In genomic region chr7:132575987-132576722, GRCh38 we compare ENCODE assay signal across 9 cellular contexts. TPM values are rescaled to one million over a fixed set of nuclear protein-coding genes. Genes with fewer than 3 reads are reported as not detected.
DNase-seq lines count a peak whose midpoint lies in the region; ATAC-seq and TF ChIP-seq lines count a peak whose summit lies in the region.
"Had no signal": no experiment of that assay in that cellular context is flagged by ENCODE, and none has a peak within 500 bp of the region (broad histone marks: within the 10 kb centered on the region; RNA-seq: fewer than 3 reads in every experiment).

Gene PLXNA4, minus strand, starts transcription at chr7:132576470. Its CDS starts 67,777 bp downstream, at chr7:132508693.

- POLR2A ChIA-PET in SK-N-SH (lab: Yijun Ruan, JAX) (no interaction called here), PC-9 (lab: Charles Lee; ENCODE audit: unreplicated experiment) (no interaction called here)

- H3K9ac ChIP-seq in SK-N-SH, result no peak within 1 kb of the TSS

- no peaks in the 10 kb centered on the region for H3K9me2 ChIP-seq in SK-N-SH
- H3K9me2 ChIP-seq in PC-9 (ENCODE audit: insufficient read depth), result no peaks in the 10 kb centered on the region

- TF ChIP-seq CTCF in SK-N-SH (IDR thresholded peaks at IDR 0.05), result 0 out of 2 replicates have a peak, but pooled peaks have one; percentile 13
- no peak for TF ChIP-seq CTCF in foreskin fibroblast (IDR thresholded peaks at IDR 0.05; ENCODE audit: low read depth, low read length)
- TF ChIP-seq CTCF in omental fat pad (IDR thresholded peaks at IDR 0.05), result no peak
- no peak for TF ChIP-seq CTCF in PC-9 (conservative IDR thresholded peaks at IDR 0.05)

- ATAC-seq in omental fat pad (ENCODE audit: low FRiP score) (no peak), HG03039 (IDR thresholded peaks at IDR 0.05; ENCODE audit: unreplicated experiment) (no peak), HG03196 (IDR thresholded peaks at IDR 0.05; ENCODE audit: unreplicated experiment) (no peak), HG03565 (IDR thresholded peaks at IDR 0.05; ENCODE audit: unreplicated experiment) (no peak)
- ATAC-seq: K562 had no signal

- CTCF ChIA-PET in SK-N-SH (lab: Yijun Ruan, JAX) (interaction anchor here (0.6 to 15.3 kb wide), 27 partner anchors 8 to 858 kb away, joined by 3 to 440 read pairs (median 5); no protein-coding TSS in a partner anchor), PC-9 (lab: Charles Lee) (no interaction called here)

- H3K4me3 ChIP-seq in H7 (ENCODE audit: insufficient read depth, low read depth, low read length), result peak within 1 kb of the TSS; percentile 40
- H3K4me3 ChIP-seq in SK-N-SH (ENCODE audit: low read depth in 2 of 2, low read length in 1 of 2), result peak within 1 kb of the TSS; percentile 48 to 74
- peak within 1 kb of the TSS; percentile 42 to 55 for H3K4me3 ChIP-seq in foreskin fibroblast (ENCODE audit: low read depth in 1 of 2, low read length in 2 of 2)
- H3K4me3 ChIP-seq in PC-9, result no peak within 1 kb of the TSS
- H3K4me3 ChIP-seq: K562 had no signal

- H3K4me2 ChIP-seq in SK-N-SH (peak within 1 kb of the TSS; percentile 93), PC-9 (no peak within 1 kb of the TSS)

- 2% methylated on average over 42 of the region's 65 CpGs for WGBS in SK-N-SH (ENCODE audit: low lambda C conversion rate)

- H3K9me3 ChIP-seq in SK-N-SH (no peaks in the 10 kb centered on the region), PC-9 (ENCODE audit: insufficient read depth, low read depth) (no peaks in the 10 kb centered on the region)

- H3K4me1 ChIP-seq in SK-N-SH (ENCODE audit: control insufficient read depth in 1 of 2, insufficient read depth in 2 of 2, low read depth in 1 of 2, low read length in 1 of 2) (peaks cover 0 to 44% of the 10 kb centered on the region in 2 experiments; a peak in 2 of 4 replicates), PC-9 (replicated peaks; ENCODE audit: insufficient read depth) (no peaks in the 10 kb centered on the region)

- H3K79me2 ChIP-seq in SK-N-SH (ENCODE audit: insufficient read depth) (peaks cover 6% of the 10 kb centered on the region; the same call in 1 of the 2 replicates), PC-9 (ENCODE audit: low read depth) (no peaks in the 10 kb centered on the region)

- peak within 1 kb of the TSS in 1 of 2 experiments; percentile 24; a peak in 1 of 4 replicates for H3K27ac ChIP-seq in SK-N-SH (ENCODE audit: low read depth in 2 of 2, low read length in 1 of 2)
- no peak within 1 kb of the TSS for H3K27ac ChIP-seq in PC-9

- H3K36me3 ChIP-seq in H7 (replicated peaks; ENCODE audit: control insufficient read depth, insufficient read depth, low read length) (no peaks in the 10 kb centered on the region), SK-N-SH (replicated peaks in 1 of 2; ENCODE audit: control insufficient read depth in 1 of 2, insufficient read depth in 2 of 2, low read length in 1 of 2) (no peaks in the 10 kb centered on the region), PC-9 (ENCODE audit: low read depth) (no peaks in the 10 kb centered on the region)

- no peak for TF ChIP-seq RAD21 in SK-N-SH (IDR thresholded peaks at IDR 0.05; ENCODE audit: low read length)

- H3F3A ChIP-seq in SK-N-SH (replicated peaks; ENCODE audit: insufficient read depth) (peaks cover 4% of the 10 kb centered on the region), PC-9 (ENCODE audit: insufficient read depth, low read depth) (no peaks in the 10 kb centered on the region)

- DNase-seq in H7, result peak; percentile 75
- peak; percentile 73 for DNase-seq in SK-N-SH
- DNase-seq in foreskin fibroblast, result peak in 1 of 2 donors; percentile 40
- DNase-seq in omental fat pad (ENCODE audit: low spot score), result no peak
- DNase-seq in PC-9, result no peak

- intact Hi-C loops in PC-9 (cut with micrococcal nuclease; ENCODE audit: unreplicated experiment), result no loop called here

- H2AFZ ChIP-seq in SK-N-SH (ENCODE audit: low read depth) (peak within 1 kb of the TSS; percentile 60), PC-9 (no peak within 1 kb of the TSS)

- no TSS peak for BruUV-seq in PC-9 (replicated peaks; lab: Mats Ljungman, UMichigan)

- H4K20me1 ChIP-seq in SK-N-SH (ENCODE audit: insufficient read depth), result peaks cover 10% of the 10 kb centered on the region; the same call in 1 of the 2 replicates
- H4K20me1 ChIP-seq in PC-9 (ENCODE audit: insufficient read depth), result no peaks in the 10 kb centered on the region

- TF ChIP-seq EP300 in SK-N-SH (IDR thresholded peaks at IDR 0.05; ENCODE audit: borderline replicate concordance in 1 of 2, low read depth in 1 of 2, low read length in 1 of 2), result no peak

- H3K27me3 ChIP-seq in H7 (ENCODE audit: control insufficient read depth, insufficient read depth, low read length) (peaks cover 67% of the 10 kb centered on the region), SK-N-SH (ENCODE audit: insufficient read depth) (peaks cover 17% of the 10 kb centered on the region; the same call in 1 of the 2 replicates), PC-9 (ENCODE audit: insufficient read depth, low read depth) (peaks cover 73% of the 10 kb centered on the region)

TF ChIP-seq in SK-N-SH, 30 proteins besides CTCF, POLR2A, EP300 and RAD21:
- TF ChIP-seq EZH2phosphoT487 (IDR thresholded peaks at IDR 0.05; ENCODE audit: borderline replicate concordance, low read depth) (0 out of 2 replicates have a peak, but pooled peaks have one; percentile 52), RXRA (IDR thresholded peaks at IDR 0.05; ENCODE audit: borderline replicate concordance, low read depth) (no peak)

RNA-seq across cellular contexts. Expression of gene PLXNA4, which starts in this region (rescaled TPM):
- total RNA-seq in H7 (2014; rRNA removed; shearing (Covaris generic)), result 0.59 and 1.0 TPM in 2 replicates
- 2.4 and 3.0 TPM in 2 replicates for polyA plus RNA-seq in SK-N-SH (2012; rRNA removed)
- polyA plus RNA-seq in SK-N-SH (2012; cell fraction: cytosol; rRNA removed), result 1.9 and 3.1 TPM in 2 replicates
- 3.4 and 4.0 TPM in 2 replicates for polyA plus RNA-seq in SK-N-SH (2012; cell fraction: nucleus; rRNA removed)
- 100 to 1,000 TPM in 1 of 4 donors, 10 to 100 TPM in 3; 31.4 to 111 (median 41.9) TPM for total RNA-seq in omental fat pad
- total RNA-seq in PC-9 (2021), result 0.73 and 1.0 TPM in 2 replicates
- polyA plus RNA-seq: K562 had no signal

Comparison
In these comparisons a context has a peak if more than half of its experiments do, and no peak if none do; other contexts are left out.
1. RNA of gene PLXNA4 (total RNA-seq): 31.4 to 111 TPM in omental fat pad; 0.73 to 1.0 TPM in PC-9 and 0.59 to 1.0 TPM in H7; every median in the first group is over 10 times any median in the second.
2. DNase-seq: peak in H7 (single experiment) and SK-N-SH (single experiment); none in omental fat pad (single experiment) and PC-9 (0 of 2).